14 cellular contexts compared by ENCODE assay signal in the genomic region with DNA sequence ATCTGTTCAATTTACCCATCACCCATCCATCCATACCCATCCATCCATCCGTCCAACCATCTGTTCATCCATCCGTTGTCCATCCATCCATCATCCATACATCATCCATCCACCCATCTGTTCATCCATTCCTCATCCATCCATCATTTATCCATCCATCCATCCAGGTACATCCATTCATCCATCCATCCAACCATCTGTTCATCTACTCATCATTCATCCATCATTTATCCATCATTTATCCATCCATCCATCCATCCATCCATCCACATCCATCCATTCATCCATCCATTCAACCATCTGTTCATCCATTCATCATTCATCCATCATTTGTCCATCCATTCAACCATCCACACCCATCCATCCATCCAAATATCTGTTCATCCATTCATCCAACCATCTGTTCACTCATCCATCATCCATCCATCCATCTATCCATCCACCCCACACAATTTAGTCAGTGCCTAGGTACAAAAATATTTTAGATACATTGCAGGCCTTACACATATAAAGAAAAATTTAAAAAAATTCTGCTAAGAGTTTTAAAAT.
"Had no signal": no experiment of that assay in that cellular context is flagged by ENCODE, and none has a peak within 500 bp of the region (broad histone marks: within the 10 kb centered on the region; RNA-seq: fewer than 3 reads in every experiment).

No MANE protein-coding gene starts in this region.

- DNase-seq: activated CD4-positive, alpha-beta T cell treated with anti-CD3 and anti-CD28 coated beads for 48 hours; anterior cingulate cortex; brain microvascular endothelial cell; cortex of kidney; effector CD4-positive, alpha-beta T cell; foreskin keratinocyte; head of caudate nucleus; lower lobe of right lung; pancreas; sigmoid colon; spleen had no signal

- H3K36me3 ChIP-seq: brain microvascular endothelial cell, pancreas, sigmoid colon had no signal

- FAIRE-seq: pancreas, urothelium cell line had no signal

- H3K27me3 Mint-ChIP-seq: activated naive CD4-positive, alpha-beta T cell treated with anti-CD3 and anti-CD28 coated beads, Interleukin-2, amount 50 U/mL, for 24 hours had no signal

- H3K27ac ChIP-seq: brain microvascular endothelial cell, foreskin keratinocyte, lower lobe of right lung, pancreas, sigmoid colon, spleen had no signal

- H3K4me3 ChIP-seq: lower lobe of right lung, pancreas, sigmoid colon, spleen had no signal

- H3K9me3 ChIP-seq: pancreas, sigmoid colon had no signal

- ATAC-seq: foreskin keratinocyte, lower lobe of right lung, pancreas, SK-N-SH treated with all-trans-retinoic acid at 6 μM for 48 hours had no signal

- H3K4me3 Mint-ChIP-seq: activated naive CD4-positive, alpha-beta T cell treated with anti-CD3 and anti-CD28 coated beads, Interleukin-2, amount 50 U/mL, for 24 hours had no signal

- H3K4me1 ChIP-seq: foreskin keratinocyte, lower lobe of right lung, pancreas, sigmoid colon had no signal

- H3K27me3 ChIP-seq: brain microvascular endothelial cell, foreskin keratinocyte, pancreas, sigmoid colon had no signal
